ENCODE assay signal across 3 cellular contexts in genomic region chr9:109779711-109780452, GRCh38.
TF ChIP-seq lines count a peak whose summit lies in the region.

Gene PALM2AKAP2 (plus strand): TSS chr9:109780198. CDS start chr9:109780489, 291 bp downstream.

TF ChIP-seq in A549, 52 proteins besides CTCF, POLR2A, EP300 and RAD21:
- TF ChIP-seq SMC3 (IDR thresholded peaks at IDR 0.05) (peak; percentile 21; the same call in 1 of the 3 replicates), NR3C1 (IDR thresholded peaks at IDR 0.05) (no peak), USF2 (IDR thresholded peaks at IDR 0.05) (no peak), E2F6 (IDR thresholded peaks at IDR 0.05; ENCODE audit: borderline replicate concordance, low read depth) (peak; percentile 54; the same call in 1 of the 2 replicates)
- TF ChIP-seq, protein P1, sequence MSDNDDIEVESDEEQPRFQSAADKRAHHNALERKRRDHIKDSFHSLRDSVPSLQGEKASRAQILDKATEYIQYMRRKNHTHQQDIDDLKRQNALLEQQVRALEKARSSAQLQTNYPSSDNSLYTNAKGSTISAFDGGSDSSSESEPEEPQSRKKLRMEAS (IDR thresholded peaks at IDR 0.05): peak; percentile 71; the same call in 1 of the 2 replicates

TF ChIP-seq in SK-N-SH, 30 proteins besides CTCF, POLR2A, EP300 and RAD21:
- TF ChIP-seq USF2 (IDR thresholded peaks at IDR 0.05; ENCODE audit: borderline replicate concordance, low read depth, low read length) (no peak), GATA2 (CRISPR knock-in tag; IDR thresholded peaks at IDR 0.05) (no peak), SMC3 (IDR thresholded peaks at IDR 0.05; ENCODE audit: low read depth, low read length) (peak; percentile 8; the same call in 1 of the 2 replicates), POLR2AphosphoS5 (IDR thresholded peaks at IDR 0.05; ENCODE audit: low read depth, low read length) (no peak), NFIC (IDR thresholded peaks at IDR 0.05; ENCODE audit: borderline replicate concordance) (no peak), MEF2A (IDR thresholded peaks at IDR 0.05; ENCODE audit: borderline replicate concordance, low read depth) (no peak), FOXM1 (IDR thresholded peaks at IDR 0.05; ENCODE audit: low read depth) (no peak), SIN3A (IDR thresholded peaks at IDR 0.05; ENCODE audit: borderline replicate concordance, low read depth, low read length) (no peak), GABPA (IDR thresholded peaks at IDR 0.05; ENCODE audit: low read depth) (no peak), TEAD4 (IDR thresholded peaks at IDR 0.05; ENCODE audit: borderline replicate concordance, insufficient read depth) (no peak), FOSL2 (IDR thresholded peaks at IDR 0.05; ENCODE audit: borderline replicate concordance, low read depth) (no peak), YY1 (IDR thresholded peaks at IDR 0.05; ENCODE audit: low read depth) (0 out of 2 replicates have a peak, but pooled peaks have one; percentile 10), ELF1 (IDR thresholded peaks at IDR 0.05) (no peak), FOXJ3 (CRISPR knock-in tag; IDR thresholded peaks at IDR 0.05) (no peak), TAF1 (IDR thresholded peaks at IDR 0.05; ENCODE audit: borderline replicate concordance, low read depth, low read length) (0 out of 2 replicates have a peak, but pooled peaks have one; percentile 19), TCF12 (IDR thresholded peaks at IDR 0.05) (no peak)
- TF ChIP-seq, protein P2, sequence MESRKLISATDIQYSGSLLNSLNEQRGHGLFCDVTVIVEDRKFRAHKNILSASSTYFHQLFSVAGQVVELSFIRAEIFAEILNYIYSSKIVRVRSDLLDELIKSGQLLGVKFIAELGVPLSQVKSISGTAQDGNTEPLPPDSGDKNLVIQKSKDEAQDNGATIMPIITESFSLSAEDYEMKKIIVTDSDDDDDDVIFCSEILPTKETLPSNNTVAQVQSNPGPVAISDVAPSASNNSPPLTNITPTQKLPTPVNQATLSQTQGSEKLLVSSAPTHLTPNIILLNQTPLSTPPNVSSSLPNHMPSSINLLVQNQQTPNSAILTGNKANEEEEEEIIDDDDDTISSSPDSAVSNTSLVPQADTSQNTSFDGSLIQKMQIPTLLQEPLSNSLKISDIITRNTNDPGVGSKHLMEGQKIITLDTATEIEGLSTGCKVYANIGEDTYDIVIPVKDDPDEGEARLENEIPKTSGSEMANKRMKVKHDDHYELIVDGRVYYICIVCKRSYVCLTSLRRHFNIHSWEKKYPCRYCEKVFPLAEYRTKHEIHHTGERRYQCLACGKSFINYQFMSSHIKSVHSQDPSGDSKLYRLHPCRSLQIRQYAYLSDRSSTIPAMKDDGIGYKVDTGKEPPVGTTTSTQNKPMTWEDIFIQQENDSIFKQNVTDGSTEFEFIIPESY (IDR thresholded peaks at IDR 0.05; ENCODE audit: borderline replicate concordance, low read depth): no peak
- TF ChIP-seq, protein P1 (IDR thresholded peaks at IDR 0.05; ENCODE audit: low read depth): peak; percentile 98
TF ChIP-seq in SK-N-SH: peak in this region for 4.

TF ChIP-seq in neural cell, 6 proteins besides CTCF, POLR2A, EP300 and RAD21 (continued from another document):
- TF ChIP-seq EZH2 (IDR thresholded peaks at IDR 0.05; ENCODE audit: borderline replicate concordance, insufficient read depth, low read length, poor library complexity, severe bottlenecking): no peak
- peak; percentile 77 for TF ChIP-seq MXI1 (conservative IDR thresholded peaks at IDR 0.05; ENCODE audit: poor library complexity, severe bottlenecking)
- TF ChIP-seq SMC3 (conservative IDR thresholded peaks at IDR 0.05; ENCODE audit: poor library complexity): peak; percentile 51
- no peak for TF ChIP-seq POLR2AphosphoS5 (IDR thresholded peaks at IDR 0.05)
- no peak for TF ChIP-seq REST (IDR thresholded peaks at IDR 0.05; ENCODE audit: borderline replicate concordance)
